In the genomic region with DNA sequence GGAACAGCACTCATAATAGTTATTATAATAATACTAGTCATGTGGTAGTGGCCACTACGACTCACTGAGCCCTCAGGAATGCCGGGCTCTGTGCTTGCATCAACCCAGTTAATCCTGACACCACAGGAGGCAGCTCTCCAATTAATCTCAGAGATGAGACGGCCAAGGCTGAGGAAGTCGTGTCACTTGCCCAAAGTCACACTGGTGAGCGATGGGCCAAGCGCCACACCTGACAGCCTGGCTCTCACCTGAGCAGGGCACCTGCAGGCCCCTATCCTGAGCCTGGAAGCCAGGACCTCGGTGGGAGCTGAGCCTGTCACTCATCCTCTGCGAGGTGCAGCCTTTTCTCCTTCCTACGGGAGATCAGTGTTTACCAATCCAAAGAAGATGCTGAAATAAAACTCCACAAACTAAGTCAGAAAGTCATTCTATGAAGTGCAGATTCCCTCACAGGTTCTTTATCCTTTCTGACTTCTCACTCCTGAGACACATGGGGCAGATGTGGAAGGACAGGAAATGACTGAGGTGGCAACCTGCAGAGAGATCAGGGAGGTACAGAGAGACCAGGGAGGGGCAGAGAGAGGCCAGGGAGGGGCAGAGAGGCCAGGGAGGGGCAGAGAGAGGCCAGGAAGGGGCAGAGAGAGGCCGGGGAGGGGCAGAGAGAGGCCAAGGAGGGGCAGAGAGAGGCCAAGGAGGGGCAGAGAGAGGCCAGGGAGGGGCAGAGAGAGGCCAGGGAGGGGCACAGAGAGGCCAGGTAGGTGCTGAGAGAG, we compare ENCODE assay signal across 17 cellular contexts. TPM values are rescaled to one million over a fixed set of nuclear protein-coding genes. Genes with fewer than 3 reads are reported as not detected.
DNase-seq lines count a peak whose midpoint lies in the region; ATAC-seq and TF ChIP-seq lines count a peak whose summit lies in the region.
"Had no signal": no experiment of that assay in that cellular context is flagged by ENCODE, and none has a peak within 500 bp of the region (broad histone marks: within the 10 kb centered on the region; RNA-seq: fewer than 3 reads in every experiment).

No MANE protein-coding gene starts in this region.

- H3K9me3 Mint-ChIP-seq in activated T-helper 1 cell treated with anti-CD3 and anti-CD28 coated beads, Interleukin-12 subunit alpha, Interleukin-12 subunit beta, Interleukin-2, Interleukin-4 antibody, amounts not matched to agents 30 ng/mL and 10 ng/mL and 1 ng/mL, durations not matched to agents 14 hours and 24 hours and 36 hours = peaks cover 13% of the 10 kb centered on the region
- H3K9me3 Mint-ChIP-seq: activated naive CD4-positive, alpha-beta T cell treated with anti-CD3 and anti-CD28 coated beads, Interleukin-2, amount 50 U/mL, for 24 hours had no signal

- no peak for TF ChIP-seq POLR2A in transverse colon (IDR thresholded peaks at IDR 0.05)

- H3K9me3 ChIP-seq in ascending aorta (no peaks in the 10 kb centered on the region), transverse colon (no peaks in the 10 kb centered on the region)
- no peaks in the 10 kb centered on the region for H3K9me3 ChIP-seq in effector memory CD4-positive, alpha-beta T cell (ENCODE audit: control insufficient read depth, low read length)
- H3K9me3 ChIP-seq: tibial nerve had no signal

- TF ChIP-seq CTCF in ascending aorta (IDR thresholded peaks at IDR 0.05) (no peak), transverse colon (IDR thresholded peaks at IDR 0.05) (no peak)

- DNase-seq in Right ventricle myocardium superior (peak; percentile 20), Right ventricle myocardium inferior (ENCODE audit: missing footprints) (no peak), ascending aorta (ENCODE audit: low spot score in 2 of 2) (no peak), kidney tubule cell (ENCODE audit: low spot score) (peak; percentile 23), transverse colon (peak; percentile 3), GOT3 (lab: John Stamatoyannopoulos, UW) (no peak)
- no peak for DNase-seq in activated T-helper 1 cell treated with anti-CD3 and anti-CD28 coated beads, Interleukin-12 subunit alpha, Interleukin-12 subunit beta, Interleukin-2, Interleukin-4 antibody, amounts not matched to agents 30 ng/mL and 10 ng/mL and 1 ng/mL, durations not matched to agents 14 hours and 24 hours and 36 hours (ENCODE audit: low spot score)
- no peak for DNase-seq in effector memory CD4-positive, alpha-beta T cell
- DNase-seq: glutamatergic neuron, left cardiac atrium, NCI-H1105 treated with DMSO at 0.1 percent for 48 hours, NCI-H526, SHP77 had no signal

- WGBS in transverse colon (ENCODE audit: low coverage in 1 of 2), 2 donors = 54 to 70% methylated on average over 2 to 10 of the region's 10 CpGs

- intact Hi-C loops in Right ventricle myocardium superior (cut with DNase I) (no loop called here), Right ventricle myocardium inferior (cut with DNase I) (no loop called here), ascending aorta (cut with DNase I) (loop anchor here (10.0 kb wide), 1 partner anchor 241 kb away; no protein-coding TSS in a partner anchor), transverse colon (cut with DNase I; ENCODE audit: low total_unique reads) (no loop called here)
- intact Hi-C loops in activated T-helper 1 cell treated with anti-CD3 and anti-CD28 coated beads, Interleukin-12 subunit alpha, Interleukin-12 subunit beta, Interleukin-2, Interleukin-4 antibody, amounts not matched to agents 30 ng/mL and 10 ng/mL and 1 ng/mL, durations not matched to agents 14 hours and 24 hours and 36 hours (cut with micrococcal nuclease) = no loop called here

- no peak for ATAC-seq in Right ventricle myocardium superior (ENCODE audit: poor library complexity)
- ATAC-seq in Right ventricle myocardium inferior = no peak

- H3K27ac Mint-ChIP-seq in activated T-helper 1 cell treated with anti-CD3 and anti-CD28 coated beads, Interleukin-12 subunit alpha, Interleukin-12 subunit beta, Interleukin-2, Interleukin-4 antibody, amounts not matched to agents 30 ng/mL and 10 ng/mL and 1 ng/mL, durations not matched to agents 14 hours and 24 hours and 36 hours = no peak overlapping the region
- H3K27ac Mint-ChIP-seq: activated naive CD4-positive, alpha-beta T cell treated with anti-CD3 and anti-CD28 coated beads, Interleukin-2, amount 50 U/mL, for 24 hours had no signal

- H3K36me3 ChIP-seq in ascending aorta (no peaks in the 10 kb centered on the region), transverse colon (no peaks in the 10 kb centered on the region)
- no peaks in the 10 kb centered on the region for H3K36me3 ChIP-seq in effector memory CD4-positive, alpha-beta T cell (ENCODE audit: control insufficient read depth, insufficient read depth, low read length)
- H3K36me3 ChIP-seq: cardiac muscle cell, tibial nerve had no signal

- H3K4me1 ChIP-seq in ascending aorta = peaks cover 10 to 33% of the 10 kb centered on the region in 2 donors
- H3K4me1 ChIP-seq in transverse colon = peaks cover 0 to 6% (median 0%) of the 10 kb centered on the region in 4 donors
- H3K4me1 ChIP-seq in effector memory CD4-positive, alpha-beta T cell (ENCODE audit: control insufficient read depth, insufficient read depth, low read length, poor library complexity, severe bottlenecking) = no peaks in the 10 kb centered on the region

- H3K27ac ChIP-seq in ascending aorta (peak overlapping the region; percentile 69 to 76), transverse colon (no peak overlapping the region)
- no peak overlapping the region for H3K27ac ChIP-seq in effector memory CD4-positive, alpha-beta T cell (ENCODE audit: insufficient read depth, low read length, poor library complexity, severe bottlenecking)
- H3K27ac ChIP-seq: cardiac muscle cell, tibial nerve had no signal

- in situ Hi-C loops in transverse colon (cut with MboI; ENCODE audit: low pct_ligation_motif_present in 1 of 4, low pct_unique_long_range_greater_than_20kb in 1 of 4, low sequenced_read_pairs in 3 of 4) = no loop called here

- no peaks in the 10 kb centered on the region for H3K27me3 ChIP-seq in ascending aorta
- no peaks in the 10 kb centered on the region for H3K27me3 ChIP-seq in transverse colon
- no peaks in the 10 kb centered on the region for H3K27me3 ChIP-seq in effector memory CD4-positive, alpha-beta T cell (replicated peaks; ENCODE audit: control insufficient read depth, insufficient read depth, low read length, poor library complexity, severe bottlenecking)
- H3K27me3 ChIP-seq: cardiac muscle cell, tibial nerve had no signal

- no peak for TF ChIP-seq EP300 in transverse colon (IDR thresholded peaks at IDR 0.05; ENCODE audit: low read depth)

- H3K27me3 Mint-ChIP-seq in activated T-helper 1 cell treated with anti-CD3 and anti-CD28 coated beads, Interleukin-12 subunit alpha, Interleukin-12 subunit beta, Interleukin-2, Interleukin-4 antibody, amounts not matched to agents 30 ng/mL and 10 ng/mL and 1 ng/mL, durations not matched to agents 14 hours and 24 hours and 36 hours (ENCODE audit: insufficient read depth) = peaks cover 6% of the 10 kb centered on the region

- H3K4me3 ChIP-seq in ascending aorta (no peak overlapping the region), transverse colon (no peak overlapping the region)
- H3K4me3 ChIP-seq in effector memory CD4-positive, alpha-beta T cell (ENCODE audit: insufficient read depth, low read depth, low read length, poor library complexity, severe bottlenecking) = no peak overlapping the region
- H3K4me3 ChIP-seq: cardiac muscle cell, tibial nerve had no signal

- no peak overlapping the region for H3K4me3 Mint-ChIP-seq in activated T-helper 1 cell treated with anti-CD3 and anti-CD28 coated beads, Interleukin-12 subunit alpha, Interleukin-12 subunit beta, Interleukin-2, Interleukin-4 antibody, amounts not matched to agents 30 ng/mL and 10 ng/mL and 1 ng/mL, durations not matched to agents 14 hours and 24 hours and 36 hours
- H3K4me3 Mint-ChIP-seq: activated naive CD4-positive, alpha-beta T cell treated with anti-CD3 and anti-CD28 coated beads, Interleukin-2, amount 50 U/mL, for 24 hours had no signal

- H3K4me1 Mint-ChIP-seq in activated T-helper 1 cell treated with anti-CD3 and anti-CD28 coated beads, Interleukin-12 subunit alpha, Interleukin-12 subunit beta, Interleukin-2, Interleukin-4 antibody, amounts not matched to agents 30 ng/mL and 10 ng/mL and 1 ng/mL, durations not matched to agents 14 hours and 24 hours and 36 hours (ENCODE audit: low read depth) = no peaks in the 10 kb centered on the region
- H3K4me1 Mint-ChIP-seq: activated naive CD4-positive, alpha-beta T cell treated with anti-CD3 and anti-CD28 coated beads, Interleukin-2, amount 50 U/mL, for 24 hours had no signal

- H3K36me3 Mint-ChIP-seq in activated T-helper 1 cell treated with anti-CD3 and anti-CD28 coated beads, Interleukin-12 subunit alpha, Interleukin-12 subunit beta, Interleukin-2, Interleukin-4 antibody, amounts not matched to agents 30 ng/mL and 10 ng/mL and 1 ng/mL, durations not matched to agents 14 hours and 24 hours and 36 hours (ENCODE audit: low read depth) = peaks cover 4% of the 10 kb centered on the region
- H3K36me3 Mint-ChIP-seq: activated naive CD4-positive, alpha-beta T cell treated with anti-CD3 and anti-CD28 coated beads, Interleukin-2, amount 50 U/mL, for 24 hours had no signal

RNA-seq across cellular contexts. Expression of a gene that starts 38.6 kb away (rescaled TPM):
- 15.2 TPM for total RNA-seq in Right ventricle myocardium superior
- total RNA-seq in Right ventricle myocardium inferior = 17.0 TPM
- 17.8 TPM for total RNA-seq in ascending aorta
- total RNA-seq in transverse colon = 1 to 10 TPM; 1.8 to 3.7 (median 2.7) TPM
- 0.70 and 1.3 TPM in 2 replicates for total RNA-seq in activated T-helper 1 cell treated with anti-CD3 and anti-CD28 coated beads, Interleukin-12 subunit alpha, Interleukin-12 subunit beta, Interleukin-2, Interleukin-4 antibody, amounts not matched to agents 30 ng/mL and 10 ng/mL and 1 ng/mL, durations not matched to agents 14 hours and 24 hours and 36 hours
- total RNA-seq: endothelial cell of umbilical vein had no signal

Comparison
In these comparisons a context has a peak if more than half of its experiments do, and no peak if none do; other contexts are left out.
1. DNase-seq: peak in Right ventricle myocardium superior (single experiment), kidney tubule cell (single experiment) and transverse colon (single experiment); none in Right ventricle myocardium inferior (single experiment), ascending aorta (0 of 2), activated T-helper 1 cell treated with anti-CD3 and anti-CD28 coated beads, Interleukin-12 subunit alpha, Interleukin-12 subunit beta, Interleukin-2, Interleukin-4 antibody, amounts not matched to agents 30 ng/mL and 10 ng/mL and 1 ng/mL, durations not matched to agents 14 hours and 24 hours and 36 hours (single experiment), effector memory CD4-positive, alpha-beta T cell (0 of 3) and GOT3 (single experiment).
2. H3K27ac ChIP-seq: peak in ascending aorta (2 of 2); none in transverse colon (0 of 4) and effector memory CD4-positive, alpha-beta T cell (single experiment).